ENCODE assay signal across 10 cellular contexts in genomic region chr1:153617677-153618076, GRCh38. TPM values are rescaled to one million over a fixed set of nuclear protein-coding genes. Genes with fewer than 3 reads are reported as not detected.
DNase-seq lines count a peak whose midpoint lies in the region; ATAC-seq and TF ChIP-seq lines count a peak whose summit lies in the region.
"Had no signal": no experiment of that assay in that cellular context is flagged by ENCODE, and none has a peak within 500 bp of the region (broad histone marks: within the 10 kb centered on the region; RNA-seq: fewer than 3 reads in every experiment).

No MANE protein-coding gene starts in this region.

- intact Hi-C loops in esophagus squamous epithelium (cut with DNase I) = no loop called here

- in situ Hi-C loops in GM13976 (cut with MboI; ENCODE audit: low sequenced_read_pairs, unreplicated experiment) = no loop called here

- H3K4me1 ChIP-seq in esophagus squamous epithelium (peaks cover 4 to 65% (median 28%) of the 10 kb centered on the region in 3 donors), skeletal muscle satellite cell (ENCODE audit: control insufficient read depth, insufficient read depth, low read length) (peaks cover 19% of the 10 kb centered on the region)

- H3K27ac ChIP-seq in esophagus squamous epithelium = peak overlapping the region; percentile 92 to 96 (median 94)

- H3K4me3 ChIP-seq in esophagus squamous epithelium (peak overlapping the region in 1 of 4 donors; percentile 76), skeletal muscle satellite cell (ENCODE audit: low read length) (no peak overlapping the region)

- H3K9me3 ChIP-seq in esophagus squamous epithelium = no peaks in the 10 kb centered on the region
- no peaks in the 10 kb centered on the region for H3K9me3 ChIP-seq in skeletal muscle satellite cell (replicated peaks; ENCODE audit: low read length)

- no peak for ATAC-seq in GM18519 (IDR thresholded peaks at IDR 0.05; ENCODE audit: low FRiP score, unreplicated experiment)

- WGBS in esophagus squamous epithelium, 2 donors = 0% methylated on average over 1 of the region's 6 CpGs; no CpG with 5 or more reads in 1 of the 2 donors

- peak overlapping the region; percentile 14 for H3K9ac ChIP-seq in skeletal muscle satellite cell (ENCODE audit: low read depth, low read length)

- H3K36me3 ChIP-seq in esophagus squamous epithelium = peaks cover 0 to 32% (median 4%) of the 10 kb centered on the region in 3 donors
- peaks cover 31% of the 10 kb centered on the region for H3K36me3 ChIP-seq in skeletal muscle satellite cell (ENCODE audit: insufficient read depth, low read length)

- H3K27me3 ChIP-seq in esophagus squamous epithelium (no peaks in the 10 kb centered on the region), skeletal muscle satellite cell (ENCODE audit: control insufficient read depth, insufficient read depth, low read length) (no peaks in the 10 kb centered on the region)

- TF ChIP-seq POLR2A in esophagus squamous epithelium (IDR thresholded peaks at IDR 0.05) = no peak

- TF ChIP-seq CTCF in GM13976 (IDR thresholded peaks at IDR 0.05; ENCODE audit: borderline replicate concordance, control extremely low read depth, extremely low read depth, insufficient read depth, missing control alignments) = peak; percentile 44
- TF ChIP-seq CTCF in esophagus squamous epithelium (IDR thresholded peaks at IDR 0.05) = peak in 4 of 6 experiments; percentile 63 to 83 (median 80)

- H3K4me2 ChIP-seq in skeletal muscle satellite cell (ENCODE audit: low read length) = no peak overlapping the region

- peak; percentile 70 for DNase-seq in CD1c-positive myeloid dendritic cell (ENCODE audit: extremely low spot score)
- peak; percentile 76 for DNase-seq in GM13976 (ENCODE audit: low spot score)
- DNase-seq in LoVo (ENCODE audit: low spot score) = peak; percentile 78
- DNase-seq in activated CD4-positive, CD25-positive, alpha-beta regulatory T cell treated with anti-CD3 and anti-CD28 coated beads, Interleukin-2, amount 50 U/mL, for 72 hours = peak; percentile 58
- no peak for DNase-seq in esophagus squamous epithelium (lab: John Stamatoyannopoulos, UW)
- DNase-seq in mesenteric fat pad (ENCODE audit: low spot score) = no peak

RNA-seq across cellular contexts. Expression of gene S100A14, which starts 1.6 kb away (rescaled TPM):
- total RNA-seq in esophagus squamous epithelium (1,000 to 10,000 TPM; 1,580 to 2,481 (median 2,030) TPM), mesenteric fat pad (0.35 TPM)
- 0.76 and 0.87 TPM in 2 replicates for total RNA-seq in skeletal muscle satellite cell (2012; rRNA removed)
- total RNA-seq: myocyte, RPMI7951 had no signal

RNA-seq across cellular contexts. Expression of gene S100A16, which starts 4.7 kb away (rescaled TPM):
- 1,000 to 10,000 TPM; 1,372 to 2,409 (median 2,158) TPM for total RNA-seq in esophagus squamous epithelium
- 654 and 681 TPM in 2 replicates for total RNA-seq in skeletal muscle satellite cell (2012; rRNA removed)
- total RNA-seq in mesenteric fat pad = 107 TPM

RNA-seq across cellular contexts. Expression of gene S100A13, which starts 9.6 kb away (rescaled TPM):
- total RNA-seq in esophagus squamous epithelium (10 to 100 TPM; 44.4 to 63.3 (median 55.7) TPM), mesenteric fat pad (146 TPM)
- total RNA-seq in skeletal muscle satellite cell (2012; rRNA removed) = 109 and 142 TPM in 2 replicates

RNA-seq across cellular contexts. Expression of gene S100A1, which starts 10.6 kb away (rescaled TPM):
- total RNA-seq in esophagus squamous epithelium = 1 to 10 TPM in 1 of 4 donors, not detected in 3; 1.8 TPM
- not detected in 2 replicates for total RNA-seq in skeletal muscle satellite cell (2012; rRNA removed)
- 12.6 TPM for total RNA-seq in mesenteric fat pad

RNA-seq across cellular contexts. Expression of gene CHTOP, which starts 16.2 kb away (rescaled TPM):
- total RNA-seq in esophagus squamous epithelium (10 to 100 TPM; 35.0 to 58.9 (median 47.3) TPM), mesenteric fat pad (55.5 TPM)
- total RNA-seq in skeletal muscle satellite cell (2012; rRNA removed) = 30.7 and 33.4 TPM in 2 replicates

Comparison
In these comparisons a context has a peak if more than half of its experiments do, and no peak if none do; other contexts are left out.
1. DNase-seq: peak in CD1c-positive myeloid dendritic cell (single experiment), GM13976 (single experiment), LoVo (single experiment) and activated CD4-positive, CD25-positive, alpha-beta regulatory T cell treated with anti-CD3 and anti-CD28 coated beads, Interleukin-2, amount 50 U/mL, for 72 hours (single experiment); none in esophagus squamous epithelium (single experiment) and mesenteric fat pad (single experiment).
2. RNA of gene S100A14, which starts 1.6 kb away (total RNA-seq): 1,580 to 2,481 TPM in esophagus squamous epithelium; 0.35 TPM in mesenteric fat pad (single experiment); every median in the first group is over 1,000 times any median in the second.
3. RNA of gene S100A16, which starts 4.7 kb away (total RNA-seq): 1,372 to 2,409 TPM in esophagus squamous epithelium; 107 TPM in mesenteric fat pad (single experiment); every median in the first group is over 10 times any median in the second.